Comparison of ENCODE assay signal across 1 cellular context in the genomic region with DNA sequence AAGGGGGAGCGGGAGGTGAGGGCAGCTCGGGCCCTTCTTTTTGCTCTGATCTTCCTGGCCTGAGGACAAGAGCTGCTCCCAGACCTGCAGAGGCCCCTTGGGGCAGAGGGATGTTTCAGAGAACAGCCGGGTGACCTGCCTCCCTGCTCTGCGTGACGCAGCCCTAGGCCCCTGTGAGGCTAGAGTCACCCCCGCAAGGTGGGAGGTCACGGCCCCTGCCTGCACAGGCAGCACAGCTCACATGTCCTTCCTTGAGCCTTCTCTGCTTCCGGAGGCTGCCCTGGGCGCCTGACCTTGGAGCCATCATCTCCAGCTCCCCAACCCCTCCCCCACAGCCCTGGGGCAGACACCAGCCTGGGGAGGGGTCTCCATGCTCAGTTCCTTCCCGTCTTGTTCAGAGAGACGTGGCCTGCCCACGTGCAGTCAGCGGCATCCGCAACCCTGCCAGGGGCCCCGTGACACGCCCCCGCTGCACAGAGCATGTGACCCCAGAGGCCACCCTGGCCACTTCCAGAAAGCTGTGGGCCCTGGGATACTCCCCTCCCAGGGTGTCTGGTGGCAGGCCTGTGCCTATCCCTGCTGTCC.
TF ChIP-seq lines count a peak whose summit lies in the region.

A gene with protein sequence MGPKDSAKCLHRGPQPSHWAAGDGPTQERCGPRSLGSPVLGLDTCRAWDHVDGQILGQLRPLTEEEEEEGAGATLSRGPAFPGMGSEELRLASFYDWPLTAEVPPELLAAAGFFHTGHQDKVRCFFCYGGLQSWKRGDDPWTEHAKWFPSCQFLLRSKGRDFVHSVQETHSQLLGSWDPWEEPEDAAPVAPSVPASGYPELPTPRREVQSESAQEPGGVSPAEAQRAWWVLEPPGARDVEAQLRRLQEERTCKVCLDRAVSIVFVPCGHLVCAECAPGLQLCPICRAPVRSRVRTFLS (plus strand): TSS at position 507 of the 585 bp plus-strand sequence. CDS start 192 bp downstream, outside the sequence.

TF ChIP-seq in K562, 482 proteins besides CTCF, POLR2A, EP300 and RAD21 (continued from another document and continues in another):
- TF ChIP-seq, protein P1, sequence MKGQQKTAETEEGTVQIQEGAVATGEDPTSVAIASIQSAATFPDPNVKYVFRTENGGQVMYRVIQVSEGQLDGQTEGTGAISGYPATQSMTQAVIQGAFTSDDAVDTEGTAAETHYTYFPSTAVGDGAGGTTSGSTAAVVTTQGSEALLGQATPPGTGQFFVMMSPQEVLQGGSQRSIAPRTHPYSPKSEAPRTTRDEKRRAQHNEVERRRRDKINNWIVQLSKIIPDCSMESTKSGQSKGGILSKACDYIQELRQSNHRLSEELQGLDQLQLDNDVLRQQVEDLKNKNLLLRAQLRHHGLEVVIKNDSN (CRISPR knock-in tag; IDR thresholded peaks at IDR 0.05): peak; percentile 57
- TF ChIP-seq PREB (CRISPR knock-in tag; IDR thresholded peaks at IDR 0.05): no peak
- TF ChIP-seq NKRF (IDR thresholded peaks at IDR 0.05; ENCODE audit: borderline replicate concordance): no peak
- no peak for TF ChIP-seq ZNF778 (CRISPR knock-in tag; IDR thresholded peaks at IDR 0.05)
- no peak for TF ChIP-seq MAZ (CRISPR knock-in tag; conservative IDR thresholded peaks at IDR 0.05 in 1 of 2, IDR thresholded peaks at IDR 0.05 in 1 of 2)
- no peak for TF ChIP-seq HDAC6 (IDR thresholded peaks at IDR 0.05; ENCODE audit: low read depth, low read length)
- TF ChIP-seq, protein P2, sequence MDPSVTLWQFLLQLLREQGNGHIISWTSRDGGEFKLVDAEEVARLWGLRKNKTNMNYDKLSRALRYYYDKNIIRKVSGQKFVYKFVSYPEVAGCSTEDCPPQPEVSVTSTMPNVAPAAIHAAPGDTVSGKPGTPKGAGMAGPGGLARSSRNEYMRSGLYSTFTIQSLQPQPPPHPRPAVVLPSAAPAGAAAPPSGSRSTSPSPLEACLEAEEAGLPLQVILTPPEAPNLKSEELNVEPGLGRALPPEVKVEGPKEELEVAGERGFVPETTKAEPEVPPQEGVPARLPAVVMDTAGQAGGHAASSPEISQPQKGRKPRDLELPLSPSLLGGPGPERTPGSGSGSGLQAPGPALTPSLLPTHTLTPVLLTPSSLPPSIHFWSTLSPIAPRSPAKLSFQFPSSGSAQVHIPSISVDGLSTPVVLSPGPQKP (CRISPR knock-in tag; IDR thresholded peaks at IDR 0.05): no peak
- no peak for TF ChIP-seq MYC (IDR thresholded peaks at IDR 0.05; ENCODE audit: low read depth, low read length)
- TF ChIP-seq MYC (CRISPR knock-in tag; IDR thresholded peaks at IDR 0.05; ENCODE audit: borderline replicate concordance, low read depth): no peak
- no peak for TF ChIP-seq TCF15 (CRISPR knock-in tag; IDR thresholded peaks at IDR 0.05)
- peak; percentile 49 for TF ChIP-seq ZNF263 (CRISPR knock-in tag; IDR thresholded peaks at IDR 0.05; ENCODE audit: borderline replicate concordance)
- TF ChIP-seq ZBTB2 (IDR thresholded peaks at IDR 0.05): no peak
- 0 out of 2 replicates have a peak, but pooled peaks have one; percentile 23 for TF ChIP-seq ETV1 (tag; conservative IDR thresholded peaks at IDR 0.05; ENCODE audit: low read depth)
- no peak for TF ChIP-seq TEAD1 (CRISPR knock-in tag; IDR thresholded peaks at IDR 0.05)
- no peak for TF ChIP-seq THAP7 (CRISPR knock-in tag; IDR thresholded peaks at IDR 0.05)
- TF ChIP-seq PTBP1 (IDR thresholded peaks at IDR 0.05; ENCODE audit: low read depth, low read length): no peak
- TF ChIP-seq, protein P3, sequence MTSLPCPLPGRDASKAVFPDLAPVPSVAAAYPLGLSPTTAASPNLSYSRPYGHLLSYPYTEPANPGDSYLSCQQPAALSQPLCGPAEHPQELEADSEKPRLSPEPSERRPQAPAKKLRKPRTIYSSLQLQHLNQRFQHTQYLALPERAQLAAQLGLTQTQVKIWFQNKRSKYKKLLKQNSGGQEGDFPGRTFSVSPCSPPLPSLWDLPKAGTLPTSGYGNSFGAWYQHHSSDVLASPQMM (CRISPR knock-in tag; IDR thresholded peaks at IDR 0.05): no peak
- no peak for TF ChIP-seq ATF2 (CRISPR knock-in tag; IDR thresholded peaks at IDR 0.05)
- no peak for TF ChIP-seq SNAPC5 (CRISPR knock-in tag; IDR thresholded peaks at IDR 0.05)
- TF ChIP-seq, protein P4, sequence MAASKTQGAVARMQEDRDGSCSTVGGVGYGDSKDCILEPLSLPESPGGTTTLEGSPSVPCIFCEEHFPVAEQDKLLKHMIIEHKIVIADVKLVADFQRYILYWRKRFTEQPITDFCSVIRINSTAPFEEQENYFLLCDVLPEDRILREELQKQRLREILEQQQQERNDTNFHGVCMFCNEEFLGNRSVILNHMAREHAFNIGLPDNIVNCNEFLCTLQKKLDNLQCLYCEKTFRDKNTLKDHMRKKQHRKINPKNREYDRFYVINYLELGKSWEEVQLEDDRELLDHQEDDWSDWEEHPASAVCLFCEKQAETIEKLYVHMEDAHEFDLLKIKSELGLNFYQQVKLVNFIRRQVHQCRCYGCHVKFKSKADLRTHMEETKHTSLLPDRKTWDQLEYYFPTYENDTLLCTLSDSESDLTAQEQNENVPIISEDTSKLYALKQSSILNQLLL (CRISPR knock-in tag; IDR thresholded peaks at IDR 0.05; ENCODE audit: borderline replicate concordance): no peak
- no peak for TF ChIP-seq HMG20A (CRISPR knock-in tag; conservative IDR thresholded peaks at IDR 0.05)
- TF ChIP-seq RBFOX2 (IDR thresholded peaks at IDR 0.05; ENCODE audit: low read depth, low read length): no peak
- TF ChIP-seq HDAC1 (IDR thresholded peaks at IDR 0.05): peak in 1 of 2 experiments; percentile 41; a peak in 1 of 4 replicates
- peak; percentile 66; the same call in 1 of the 2 replicates for TF ChIP-seq ESRRA (IDR thresholded peaks at IDR 0.05; ENCODE audit: borderline replicate concordance, low read depth)
- no peak for TF ChIP-seq SIRT6 (IDR thresholded peaks at IDR 0.05; ENCODE audit: low read depth, low read length)
- TF ChIP-seq POLR3A (IDR thresholded peaks at IDR 0.05; ENCODE audit: borderline replicate concordance, extremely low read depth, insufficient read depth, insufficient read length): no peak
- TF ChIP-seq ZNF253 (CRISPR knock-in tag; conservative IDR thresholded peaks at IDR 0.05): no peak
- TF ChIP-seq DACH1 (IDR thresholded peaks at IDR 0.05; ENCODE audit: partially characterized antibody): no peak
- TF ChIP-seq FUS (optimal IDR thresholded peaks at IDR 0.05; ENCODE audit: low read depth, low read length): no peak
- TF ChIP-seq, protein P5, sequence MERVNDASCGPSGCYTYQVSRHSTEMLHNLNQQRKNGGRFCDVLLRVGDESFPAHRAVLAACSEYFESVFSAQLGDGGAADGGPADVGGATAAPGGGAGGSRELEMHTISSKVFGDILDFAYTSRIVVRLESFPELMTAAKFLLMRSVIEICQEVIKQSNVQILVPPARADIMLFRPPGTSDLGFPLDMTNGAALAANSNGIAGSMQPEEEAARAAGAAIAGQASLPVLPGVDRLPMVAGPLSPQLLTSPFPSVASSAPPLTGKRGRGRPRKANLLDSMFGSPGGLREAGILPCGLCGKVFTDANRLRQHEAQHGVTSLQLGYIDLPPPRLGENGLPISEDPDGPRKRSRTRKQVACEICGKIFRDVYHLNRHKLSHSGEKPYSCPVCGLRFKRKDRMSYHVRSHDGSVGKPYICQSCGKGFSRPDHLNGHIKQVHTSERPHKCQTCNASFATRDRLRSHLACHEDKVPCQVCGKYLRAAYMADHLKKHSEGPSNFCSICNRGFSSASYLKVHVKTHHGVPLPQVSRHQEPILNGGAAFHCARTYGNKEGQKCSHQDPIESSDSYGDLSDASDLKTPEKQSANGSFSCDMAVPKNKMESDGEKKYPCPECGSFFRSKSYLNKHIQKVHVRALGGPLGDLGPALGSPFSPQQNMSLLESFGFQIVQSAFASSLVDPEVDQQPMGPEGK (CRISPR knock-in tag; IDR thresholded peaks at IDR 0.05; ENCODE audit: borderline replicate concordance): no peak
- TF ChIP-seq GABPA (tag; conservative IDR thresholded peaks at IDR 0.05; ENCODE audit: low read depth): no peak
- TF ChIP-seq FOXM1 (IDR thresholded peaks at IDR 0.05; ENCODE audit: low read depth): no peak
- TF ChIP-seq FOXM1 (CRISPR knock-in tag; IDR thresholded peaks at IDR 0.05; ENCODE audit: low read depth): no peak
- no peak for TF ChIP-seq TFE3 (CRISPR knock-in tag; IDR thresholded peaks at IDR 0.05)
- TF ChIP-seq GATAD2A (IDR thresholded peaks at IDR 0.05): no peak
- no peak for TF ChIP-seq PBX2 (CRISPR knock-in tag; IDR thresholded peaks at IDR 0.05; ENCODE audit: low read depth)
- TF ChIP-seq PBX2 (tag; conservative IDR thresholded peaks at IDR 0.05; ENCODE audit: low read depth): no peak
- TF ChIP-seq GTF2E2 (tag; IDR thresholded peaks at IDR 0.05): no peak
